30 cellular contexts compared by ENCODE assay signal in the genomic region with DNA sequence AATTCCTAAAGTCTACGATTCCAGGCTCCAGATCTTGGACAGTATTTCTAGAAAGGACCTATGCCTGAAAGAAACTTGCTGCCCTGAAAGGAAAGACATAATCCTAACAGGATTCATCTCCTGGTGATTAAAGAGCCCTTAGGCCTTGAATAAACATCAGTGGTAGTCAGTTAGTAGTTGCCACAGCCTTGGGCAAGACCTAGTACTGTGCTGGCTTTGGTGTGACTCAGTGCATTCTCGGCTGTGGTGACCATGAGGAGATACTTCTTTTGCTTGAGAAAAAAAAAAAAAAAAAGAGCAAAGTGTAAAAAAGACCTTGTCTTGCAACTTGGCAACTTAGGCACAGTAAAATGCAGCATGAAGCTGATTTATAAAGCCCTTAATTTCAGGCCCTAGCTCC.
"Had no signal": no experiment of that assay in that cellular context is flagged by ENCODE, and none has a peak within 500 bp of the region (broad histone marks: within the 10 kb centered on the region; RNA-seq: fewer than 3 reads in every experiment).

No MANE protein-coding gene starts in this region.

- H3K9ac ChIP-seq: neural progenitor cell, parathyroid adenoma had no signal

- H3K9me3 Mint-ChIP-seq: stimulated activated naive CD8-positive, alpha-beta T cell treated with anti-CD3 and anti-CD28 coated beads, Interleukin-15, amount 100 ng/mL, for 72 hours; type B pancreatic cell had no signal

- H3K4me1 ChIP-seq: neural progenitor cell, parathyroid adenoma, psoas muscle, right lobe of liver, sigmoid colon, suprapubic skin, testis, tibial artery, transverse colon, upper lobe of right lung, vagina had no signal

- H3K79me2 ChIP-seq: parathyroid adenoma had no signal

- H3K27ac ChIP-seq: neural progenitor cell, ovary, parathyroid adenoma, psoas muscle, right lobe of liver, sigmoid colon, suprapubic skin, testis, tibial artery, transverse colon, upper lobe of right lung, vagina had no signal

- H3K4me1 Mint-ChIP-seq: naive thymus-derived CD8-positive, alpha-beta T cell; nephron; neural progenitor cell; stimulated activated memory B cell treated with anti-CD40 and anti-IgM and Interleukin-4, amounts not matched to agents 10 μg/mL and 1 μg/mL and 100 μg/mL, for 72 hours; stimulated activated naive CD8-positive, alpha-beta T cell treated with anti-CD3 and anti-CD28 coated beads, Interleukin-15, amount 100 ng/mL, for 72 hours had no signal

- DNase-seq: naive thymus-derived CD8-positive, alpha-beta T cell; occipital lobe; ovary; posterior cingulate gyrus; psoas muscle; right cardiac atrium; right lobe of liver; sigmoid colon; small intestine; stimulated activated CD4-positive, alpha-beta T cell treated with anti-CD3 and anti-CD28 coated beads, Interleukin-12 subunit alpha, Interleukin-12 subunit beta, amount 100 ng/mL, for 4 hours; stimulated activated CD4-positive, alpha-beta T cell treated with anti-CD3 and anti-CD28 coated beads, Interleukin-1b, Interleukin-23, amount 100 ng/mL, for 48 hours; stimulated activated CD4-positive, alpha-beta T cell treated with anti-CD3 and anti-CD28 coated beads, Interleukin-4, amount 100 ng/mL, for 1 hour; stimulated activated CD4-positive, alpha-beta T cell treated with anti-CD3 and anti-CD28 coated beads, Interleukin-4, amount 100 ng/mL, for 4 hours; stimulated activated CD8-positive, alpha-beta memory T cell treated with anti-CD3 and anti-CD28 coated beads, Interleukin-4, amount 100 ng/mL, for 48 hours; stimulated activated naive CD4-positive, alpha-beta T cell; stimulated activated naive CD8-positive, alpha-beta T cell treated with anti-CD3 and anti-CD28 coated beads, Interleukin-15, amount 100 ng/mL, for 72 hours; stimulated activated naive CD8-positive, alpha-beta T cell treated with anti-CD3 and anti-CD28 coated beads, Interleukin-15, Interleukin-2, amounts not matched to agents 100 U/mL and 50 U/mL, for 24 hours; substantia nigra; testis; tibial artery; transverse colon; upper lobe of right lung had no signal

- H3K36me3 Mint-ChIP-seq: naive thymus-derived CD8-positive, alpha-beta T cell; neural progenitor cell; stimulated activated memory B cell treated with anti-CD40 and anti-IgM and Interleukin-4, amounts not matched to agents 10 μg/mL and 1 μg/mL and 100 μg/mL, for 72 hours; type B pancreatic cell had no signal

- H3K4me3 Mint-ChIP-seq: naive thymus-derived CD8-positive, alpha-beta T cell; nephron; neural progenitor cell; stimulated activated memory B cell treated with anti-CD40 and anti-IgM and Interleukin-4, amounts not matched to agents 10 μg/mL and 1 μg/mL and 100 μg/mL, for 72 hours; stimulated activated naive CD8-positive, alpha-beta T cell treated with anti-CD3 and anti-CD28 coated beads, Interleukin-15, amount 100 ng/mL, for 72 hours; type B pancreatic cell had no signal

- H2AFZ ChIP-seq: neural progenitor cell, parathyroid adenoma had no signal

- H3K9me3 ChIP-seq: ovary, psoas muscle, right lobe of liver, sigmoid colon, suprapubic skin, testis, transverse colon, upper lobe of right lung, vagina had no signal

- H3K36me3 ChIP-seq: neural progenitor cell, ovary, right lobe of liver, sigmoid colon, suprapubic skin, tibial artery, transverse colon, upper lobe of right lung, vagina had no signal

- H3K4me2 ChIP-seq: neural progenitor cell had no signal

- H3K27ac Mint-ChIP-seq: naive thymus-derived CD8-positive, alpha-beta T cell; nephron; neural progenitor cell; progenitor cell of endocrine pancreas; stimulated activated memory B cell treated with anti-CD40 and anti-IgM and Interleukin-4, amounts not matched to agents 10 μg/mL and 1 μg/mL and 100 μg/mL, for 72 hours; stimulated activated naive CD8-positive, alpha-beta T cell treated with anti-CD3 and anti-CD28 coated beads, Interleukin-15, amount 100 ng/mL, for 72 hours; type B pancreatic cell had no signal

- ATAC-seq: naive thymus-derived CD8-positive, alpha-beta T cell; psoas muscle; right cardiac atrium; right lobe of liver; stimulated activated memory B cell treated with anti-CD40 and anti-IgM and Interleukin-4, amounts not matched to agents 10 μg/mL and 1 μg/mL and 100 μg/mL, for 72 hours; stimulated activated naive CD8-positive, alpha-beta T cell treated with anti-CD3 and anti-CD28 coated beads, Interleukin-15, amount 100 ng/mL, for 72 hours; stimulated activated naive CD8-positive, alpha-beta T cell treated with anti-CD3 and anti-CD28 coated beads, Interleukin-15, Interleukin-2, amounts not matched to agents 100 U/mL and 50 U/mL, for 24 hours; upper lobe of right lung had no signal

- H3K27me3 ChIP-seq: neural progenitor cell, right lobe of liver, sigmoid colon, suprapubic skin, testis, tibial artery, transverse colon, upper lobe of right lung, vagina had no signal

- H3K27me3 Mint-ChIP-seq: naive thymus-derived CD8-positive, alpha-beta T cell; progenitor cell of endocrine pancreas; stimulated activated memory B cell treated with anti-CD40 and anti-IgM and Interleukin-4, amounts not matched to agents 10 μg/mL and 1 μg/mL and 100 μg/mL, for 72 hours; stimulated activated naive CD8-positive, alpha-beta T cell treated with anti-CD3 and anti-CD28 coated beads, Interleukin-15, amount 100 ng/mL, for 72 hours; type B pancreatic cell had no signal

- H3K4me3 ChIP-seq: neural progenitor cell, ovary, psoas muscle, right lobe of liver, sigmoid colon, suprapubic skin, testis, tibial artery, transverse colon, upper lobe of right lung, vagina had no signal
